9 cellular contexts compared by ENCODE assay signal in genomic region chr19:54294539-54294938, GRCh38. TPM values are rescaled to one million over a fixed set of nuclear protein-coding genes. Genes with fewer than 3 reads are reported as not detected.
"Had no signal": no experiment of that assay in that cellular context is flagged by ENCODE, and none has a peak within 500 bp of the region (broad histone marks: within the 10 kb centered on the region; RNA-seq: fewer than 3 reads in every experiment).

No MANE protein-coding gene starts in this region.

- ATAC-seq: K562 had no signal

- H3K4me3 ChIP-seq: GM23248, K562 had no signal

- FAIRE-seq: HTR-8/SVneo, K562 had no signal

- DNase-seq: GM23248, GOT3, H7, HCEC 1CT, IMR-90 had no signal

- H3K27ac ChIP-seq: GM23248 had no signal

- H3K9ac ChIP-seq: GM23248 had no signal

RNA-seq across cellular contexts. Expression of gene LILRB2, which starts 13.6 kb away (rescaled TPM):
- total RNA-seq: GM23248, H4, H7, HT-29, IMR-90, K562 had no signal
- polyA plus RNA-seq: GM23248, IMR-90, K562 had no signal

RNA-seq across cellular contexts. Expression of gene LILRA5, which starts 18.4 kb away (rescaled TPM):
- total RNA-seq: GM23248, H4, H7, HT-29, IMR-90, K562 had no signal
- polyA plus RNA-seq: GM23248, IMR-90, K562 had no signal

RNA-seq across cellular contexts. Expression of gene LILRB5, which starts 37.5 kb away (rescaled TPM):
- total RNA-seq: GM23248, H4, H7, HT-29, IMR-90, K562 had no signal
- polyA plus RNA-seq: GM23248, IMR-90, K562 had no signal

RNA-seq across cellular contexts. Expression of gene LILRA4, which starts 44.4 kb away (rescaled TPM):
- total RNA-seq: GM23248, H4, H7, HT-29, IMR-90, K562 had no signal
- polyA plus RNA-seq: GM23248, IMR-90, K562 had no signal

RNA-seq across cellular contexts. Expression of gene LILRA6, which starts 51.9 kb away (rescaled TPM):
- total RNA-seq: GM23248, H4, H7, HT-29, IMR-90, K562 had no signal
- polyA plus RNA-seq: GM23248, IMR-90 had no signal
